Comparison of ENCODE assay signal across 28 cellular contexts in the genomic region with DNA sequence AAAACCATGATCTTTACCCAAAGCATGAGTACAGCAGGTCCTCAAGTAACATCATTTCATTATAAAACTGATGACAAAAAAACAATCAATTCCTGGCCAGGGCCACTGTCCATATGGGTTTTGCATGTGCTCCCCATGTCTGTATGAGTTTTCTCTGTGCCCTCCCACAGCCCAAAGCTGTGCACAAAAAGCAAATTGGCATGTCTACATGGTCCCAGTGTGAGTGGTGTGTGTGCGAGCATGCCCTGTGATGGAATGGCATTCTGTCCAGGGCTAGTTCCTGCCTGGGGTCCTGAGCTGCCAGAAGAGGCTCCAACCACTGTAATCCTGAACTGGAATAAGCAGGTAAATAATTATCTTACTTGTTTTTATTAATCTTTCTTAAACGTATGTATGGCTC.
"Had no signal": no experiment of that assay in that cellular context is flagged by ENCODE, and none has a peak within 500 bp of the region (broad histone marks: within the 10 kb centered on the region; RNA-seq: fewer than 3 reads in every experiment).

No MANE protein-coding gene starts in this region.

- H3K9me3 ChIP-seq: colonic mucosa, esophagus squamous epithelium, gastrocnemius medialis, heart right ventricle, left lung, lower lobe of right lung, mucosa of descending colon had no signal

- H3K27ac ChIP-seq: colonic mucosa, epithelial cell of prostate, esophagus squamous epithelium, gastrocnemius medialis, heart right ventricle, left lung, lower lobe of right lung had no signal

- H3K4me1 Mint-ChIP-seq: endodermal cell, mesothelial cell of epicardium, naive B cell had no signal

- H3K36me3 Mint-ChIP-seq: naive B cell had no signal

- H3K27me3 ChIP-seq: colonic mucosa, esophagus squamous epithelium, gastrocnemius medialis, heart right ventricle, left lung had no signal

- FAIRE-seq: endometrium, islet of Langerhans, keratinocyte had no signal

- H3K4me1 ChIP-seq: colonic mucosa, esophagus squamous epithelium, gastrocnemius medialis, heart right ventricle, left lung, lower lobe of right lung had no signal

- ATAC-seq: effector memory CD8-positive, alpha-beta T cell; esophagus mucosa; gastrocnemius medialis; heart right ventricle; left cardiac atrium; left lung; left ventricle myocardium superior; lower lobe of right lung; mucosa of descending colon had no signal

- H3K4me3 Mint-ChIP-seq: dendritic cell treated with granulocyte-macrophage colony-stimulating factor and Interleukin-4, amounts not matched to agents 40 ng/mL and 50 ng/mL, for 4 days; effector memory CD8-positive, alpha-beta T cell; endodermal cell; mesothelial cell of epicardium; naive B cell had no signal

- H3K4me3 ChIP-seq: colonic mucosa, esophagus squamous epithelium, gastrocnemius medialis, heart right ventricle, left lung, lower lobe of right lung, mucosa of descending colon had no signal

- H3K36me3 ChIP-seq: colonic mucosa, gastrocnemius medialis, left lung had no signal

- DNase-seq: colonic mucosa; cortex of kidney; effector CD8-positive, alpha-beta T cell; effector memory CD8-positive, alpha-beta T cell; endodermal cell; erythroblast; esophagus squamous epithelium; foreskin fibroblast; foreskin melanocyte; gastrocnemius medialis; glutamatergic neuron; head of caudate nucleus; heart right ventricle; hippocampal formation; left cardiac atrium; left lung; left ventricle myocardium superior; lower lobe of right lung; mesenchymal stem cell; mucosa of descending colon; naive B cell had no signal

- H3K27ac Mint-ChIP-seq: dendritic cell treated with granulocyte-macrophage colony-stimulating factor and Interleukin-4, amounts not matched to agents 40 ng/mL and 50 ng/mL, for 4 days; effector memory CD8-positive, alpha-beta T cell; endodermal cell; mesothelial cell of epicardium had no signal

- H3K27me3 Mint-ChIP-seq: dendritic cell treated with granulocyte-macrophage colony-stimulating factor and Interleukin-4, amounts not matched to agents 40 ng/mL and 50 ng/mL, for 4 days had no signal

- H3K9me3 Mint-ChIP-seq: dendritic cell treated with granulocyte-macrophage colony-stimulating factor and Interleukin-4, amounts not matched to agents 40 ng/mL and 50 ng/mL, for 4 days; effector memory CD8-positive, alpha-beta T cell; endodermal cell; mesothelial cell of epicardium; naive B cell had no signal
